Comparison of ENCODE assay signal across 9 cellular contexts in the genomic region with DNA sequence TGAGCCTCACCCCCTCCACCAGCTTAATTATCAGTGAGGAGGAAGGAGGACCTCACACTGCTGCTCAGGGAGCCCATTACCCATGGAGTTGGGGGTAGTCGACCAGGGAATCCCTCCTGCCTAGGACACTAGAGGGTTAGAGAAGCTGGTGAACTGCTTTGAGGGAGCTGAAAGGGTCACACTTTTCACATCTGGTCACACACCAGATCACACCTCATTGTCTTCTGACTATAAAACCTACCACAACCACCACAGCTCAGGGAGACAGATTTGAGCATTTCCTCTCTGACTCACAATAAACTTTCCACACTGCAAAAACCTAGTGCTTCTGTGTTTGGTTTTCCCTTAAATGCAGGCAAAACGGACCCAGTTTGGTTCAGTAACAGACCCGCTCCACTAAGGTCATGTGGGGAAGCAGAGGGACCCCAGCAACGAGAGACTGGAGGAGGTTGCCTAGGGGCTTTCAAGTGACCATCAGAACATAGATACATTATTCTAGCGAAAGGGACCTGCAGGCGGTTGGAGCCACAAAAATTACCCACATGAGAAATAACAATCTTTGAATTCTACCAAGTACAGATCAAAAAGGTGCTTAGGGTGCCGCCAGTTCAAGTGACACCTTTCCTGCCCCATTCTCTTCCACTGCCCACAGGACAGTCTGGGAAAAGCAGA.
DNase-seq lines count a peak whose midpoint lies in the region; ATAC-seq and TF ChIP-seq lines count a peak whose summit lies in the region.
"Had no signal": no experiment of that assay in that cellular context is flagged by ENCODE, and none has a peak within 500 bp of the region (broad histone marks: within the 10 kb centered on the region; RNA-seq: fewer than 3 reads in every experiment).

No MANE protein-coding gene starts in this region.

- H3K27me3 ChIP-seq in OCI-LY3 (ENCODE audit: low read depth, low read length), result no peaks in the 10 kb centered on the region
- no peaks in the 10 kb centered on the region for H3K27me3 ChIP-seq in smooth muscle cell (ENCODE audit: low read depth)

- 72% methylated on average over 7 of the region's 7 CpGs for WGBS in smooth muscle cell (ENCODE audit: low lambda C conversion rate)

- H3K9me3 ChIP-seq in OCI-LY3 (ENCODE audit: insufficient read depth, low read length) (no peaks in the 10 kb centered on the region), smooth muscle cell (replicated peaks; ENCODE audit: low read depth) (no peaks in the 10 kb centered on the region)

- H3F3A ChIP-seq in smooth muscle cell (ENCODE audit: low read depth), result peaks cover 4% of the 10 kb centered on the region

- H3K79me2 ChIP-seq in OCI-LY3 (ENCODE audit: low read length) (no peaks in the 10 kb centered on the region), smooth muscle cell (ENCODE audit: low read depth) (no peaks in the 10 kb centered on the region)

- H3K4me2 ChIP-seq in OCI-LY3 (ENCODE audit: low read length) (peak overlapping the region; percentile 57), smooth muscle cell (no peak overlapping the region)

- H2AFZ ChIP-seq in OCI-LY3 (ENCODE audit: low read depth, low read length) (peak overlapping the region; percentile 42; the same call in 1 of the 2 replicates), smooth muscle cell (ENCODE audit: low read depth) (no peak overlapping the region)

- peak; percentile 71 for ATAC-seq in HG02678 (IDR thresholded peaks at IDR 0.05; ENCODE audit: unreplicated experiment)

- H3K4me3 ChIP-seq in OCI-LY3 (ENCODE audit: low read length), result peak overlapping the region; percentile 26
- no peak overlapping the region for H3K4me3 ChIP-seq in smooth muscle cell
- H3K4me3 ChIP-seq: SK-N-MC had no signal

- H3K9ac ChIP-seq in OCI-LY3 (ENCODE audit: low read length) (peak overlapping the region; percentile 27; the same call in 1 of the 2 replicates), smooth muscle cell (ENCODE audit: low read depth) (no peak overlapping the region)

- TF ChIP-seq CTCF in OCI-LY3 (IDR thresholded peaks at IDR 0.05; ENCODE audit: low read depth, low read length), result no peak
- TF ChIP-seq CTCF in smooth muscle cell (IDR thresholded peaks at IDR 0.05; ENCODE audit: borderline replicate concordance, insufficient read depth, poor library complexity, severe bottlenecking), result no peak

- H3K4me1 ChIP-seq in OCI-LY3 (ENCODE audit: low read length) (peaks cover 54% of the 10 kb centered on the region), smooth muscle cell (ENCODE audit: low read depth) (no peaks in the 10 kb centered on the region)

- peak overlapping the region; percentile 35 for H3K27ac ChIP-seq in OCI-LY3 (ENCODE audit: low read length)
- peak overlapping the region; percentile 29 for H3K27ac ChIP-seq in smooth muscle cell (ENCODE audit: low read depth)
- H3K27ac ChIP-seq: SK-N-MC had no signal

- H3K36me3 ChIP-seq in OCI-LY3 (replicated peaks; ENCODE audit: low read depth, low read length), result no peaks in the 10 kb centered on the region
- no peaks in the 10 kb centered on the region for H3K36me3 ChIP-seq in smooth muscle cell (ENCODE audit: low read depth)

- DNase-seq in GM19240 (ENCODE audit: insufficient read length, low spot score), result peak; percentile 2
- no peak for DNase-seq in smooth muscle cell (lab: John Stamatoyannopoulos, UW; ENCODE audit: unreplicated experiment)
- DNase-seq in COLO829 (ENCODE audit: low spot score), result no peak
- no peak for DNase-seq in Ammon's horn (ENCODE audit: low spot score)
- DNase-seq in kidney glomerular epithelial cell (lab: John Stamatoyannopoulos, UW), result no peak
- DNase-seq: stimulated activated CD4-positive, alpha-beta T cell treated with anti-CD3 and anti-CD28 coated beads, Interleukin-4, amount 100 ng/mL, for 4 hours had no signal

- no peaks in the 10 kb centered on the region for H4K20me1 ChIP-seq in OCI-LY3 (ENCODE audit: insufficient read depth, low read length)
- no peaks in the 10 kb centered on the region for H4K20me1 ChIP-seq in smooth muscle cell (ENCODE audit: low read depth)
